In the genomic region with DNA sequence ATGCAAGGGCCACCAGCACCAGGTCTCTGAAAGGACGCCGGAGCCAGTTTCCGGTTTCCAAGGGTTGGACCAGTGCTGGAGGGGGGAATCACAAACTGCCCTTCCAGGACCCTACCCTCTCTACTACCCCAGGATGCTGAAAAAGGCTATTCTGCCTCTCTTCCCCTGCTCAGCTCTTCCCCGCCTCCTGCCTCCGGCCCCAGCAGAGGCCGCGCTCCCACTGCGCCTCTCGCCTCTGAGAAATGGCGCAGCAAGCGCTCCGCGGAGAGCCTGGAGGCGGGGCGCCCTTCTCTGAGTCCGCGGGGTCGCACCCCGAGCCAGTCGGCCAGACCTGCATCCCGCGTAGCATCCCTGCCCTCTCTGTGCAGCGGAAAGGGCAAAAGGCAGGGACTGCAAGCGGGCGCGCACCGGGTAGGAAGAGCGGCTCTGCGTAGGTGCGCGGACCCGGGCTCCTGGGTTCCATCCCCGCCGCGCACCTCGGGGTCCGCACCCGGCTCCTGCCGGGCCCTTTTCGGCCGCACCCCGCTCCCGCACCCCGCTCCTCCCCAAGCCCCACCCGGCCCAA, we compare ENCODE assay signal across 8 cellular contexts. TPM values are rescaled to one million over a fixed set of nuclear protein-coding genes. Genes with fewer than 3 reads are reported as not detected.
A peak's percentile ranks its signal among the peaks of the same experiment; 100 is the strongest.
DNase-seq lines count a peak whose midpoint lies in the region; ATAC-seq and TF ChIP-seq lines count a peak whose summit lies in the region.

No MANE protein-coding gene starts in this region.

- no peaks in the 10 kb centered on the region for H3K9me3 Mint-ChIP-seq in CD4-positive, alpha-beta T cell

- H3K36me3 ChIP-seq in A673 (ENCODE audit: insufficient read depth, low read length, poor library complexity, severe bottlenecking) (no peaks in the 10 kb centered on the region), HCT116 (ENCODE audit: control insufficient read depth in 1 of 2, insufficient read depth in 2 of 2, low read length in 2 of 2) (no peaks in the 10 kb centered on the region), mucosa of descending colon (ENCODE audit: low read depth) (no peaks in the 10 kb centered on the region)

- BruUV-seq in A673 (replicated peaks; lab: Mats Ljungman, UMichigan): no TSS peak
- BruUV-seq in HCT116 (replicated peaks; lab: Mats Ljungman, UMichigan): no TSS peak

- ATAC-seq in HCT116: peak; percentile 42
- ATAC-seq in mucosa of descending colon: peak; percentile 11
- ATAC-seq in GM21825 (IDR thresholded peaks at IDR 0.05; ENCODE audit: unreplicated experiment): no peak
- no peak for ATAC-seq in CD4-positive, alpha-beta T cell (ENCODE audit: poor library complexity)
- ATAC-seq in GM18909 (IDR thresholded peaks at IDR 0.05; ENCODE audit: poor library complexity, unreplicated experiment): no peak

- H3K4me3 Mint-ChIP-seq in CD4-positive, alpha-beta T cell: no peak overlapping the region

- RAD21 ChIA-PET in HCT116 (lab: Charles Lee; ENCODE audit: low non-redundant PET in 1 of 2, low total read pairs in 2 of 2, uncharacterized antibody in 2 of 2, unreplicated experiment in 2 of 2): interaction anchor here in 1 of 2 experiments (1.2 kb wide), 1 partner anchor 209 kb away, joined by 3 read pairs; no protein-coding TSS in a partner anchor

- H3K79me2 ChIP-seq in HCT116 (ENCODE audit: insufficient read depth, low read length): no peaks in the 10 kb centered on the region

- H3K27me3 Mint-ChIP-seq in CD4-positive, alpha-beta T cell: peaks cover 59% of the 10 kb centered on the region

- H3K9me2 ChIP-seq in HCT116 (ENCODE audit: insufficient read depth): no peaks in the 10 kb centered on the region

- H3K27ac ChIP-seq in A673 (ENCODE audit: low read depth, low read length, poor library complexity, severe bottlenecking) (no peak overlapping the region), HCT116 (ENCODE audit: low read depth, low read length) (no peak overlapping the region)
- H3K27ac ChIP-seq in CD4-positive, alpha-beta T cell (ENCODE audit: low read depth, low read length): no peak overlapping the region

- H3K4me1 Mint-ChIP-seq in CD4-positive, alpha-beta T cell (ENCODE audit: low read depth): peaks cover 4% of the 10 kb centered on the region

- CTCF ChIA-PET in A673 (lab: Charles Lee) (interaction anchor here (0.6 kb wide), 1 partner anchor 26 kb away, joined by 3 read pairs; no protein-coding TSS in a partner anchor), HCT116 (lab: Charles Lee) (interaction anchor here (1.4 kb wide), 1 partner anchor 209 kb away, joined by 8 read pairs; no protein-coding TSS in a partner anchor)
- CTCF ChIA-PET in CD4-positive, alpha-beta T cell (lab: Charles Lee): no interaction called here

- H3K4me1 ChIP-seq in A673 (ENCODE audit: insufficient read depth, low read length, poor library complexity, severe bottlenecking) (peaks cover 10% of the 10 kb centered on the region), HCT116 (ENCODE audit: control insufficient read depth in 1 of 2, insufficient read depth in 2 of 2, low read length in 2 of 2) (peaks cover 12 to 19% of the 10 kb centered on the region in 2 experiments; a peak in 2 of 4 replicates), mucosa of descending colon (ENCODE audit: low read depth) (peaks cover 7% of the 10 kb centered on the region)

- no peak for TF ChIP-seq POLR2A in HCT116 (IDR thresholded peaks at IDR 0.05; ENCODE audit: borderline replicate concordance, extremely low read depth, insufficient read depth, insufficient read length)

- H3K27me3 ChIP-seq in A673 (replicated peaks; ENCODE audit: insufficient read depth, low read depth, low read length, poor library complexity): peaks cover 3% of the 10 kb centered on the region
- H3K27me3 ChIP-seq in HCT116 (ENCODE audit: insufficient read depth, low read length): no peaks in the 10 kb centered on the region
- H3K27me3 ChIP-seq in CD4-positive, alpha-beta T cell (ENCODE audit: control insufficient read depth, insufficient read depth, low read length): peaks cover 26% of the 10 kb centered on the region

- 0 out of 2 replicates have a peak, but pooled peaks have one; percentile 18 for TF ChIP-seq CTCF in A673 (conservative IDR thresholded peaks at IDR 0.05; ENCODE audit: low read depth, low read length)
- no peak for TF ChIP-seq CTCF in HCT116 (IDR thresholded peaks at IDR 0.05 in 2 of 3, conservative IDR thresholded peaks at IDR 0.05 in 1 of 3; ENCODE audit: borderline replicate concordance in 1 of 3, insufficient read depth in 1 of 3, low read depth in 2 of 3, low read length in 2 of 3)
- TF ChIP-seq CTCF in choroid plexus epithelial cell (conservative IDR thresholded peaks at IDR 0.05; ENCODE audit: low read depth, low read length): no peak
- TF ChIP-seq CTCF in mucosa of descending colon (IDR thresholded peaks at IDR 0.05): no peak
- no peak for TF ChIP-seq CTCF in CD4-positive, alpha-beta T cell (IDR thresholded peaks at IDR 0.05)

- no peak overlapping the region for H2AFZ ChIP-seq in HCT116 (ENCODE audit: low read depth, low read length, poor library complexity, severe bottlenecking)

- peak; percentile 44 for DNase-seq in A673 (ENCODE audit: low spot score)
- DNase-seq in HCT116 (ENCODE audit: low read depth, low spot score): no peak
- no peak for DNase-seq in choroid plexus epithelial cell (ENCODE audit: low read depth)
- DNase-seq in mucosa of descending colon: peak in 1 of 3 donors; percentile 28
- no peak for DNase-seq in CD4-positive, alpha-beta T cell
- no peak for DNase-seq in activated CD4-positive, alpha-beta T cell treated with anti-CD3 and anti-CD28 coated beads for 1 hour

- POLR2A ChIA-PET in A673 (lab: Charles Lee; ENCODE audit: low non-redundant PET) (no interaction called here), HCT116 (lab: Charles Lee) (no interaction called here)
- POLR2A ChIA-PET in CD4-positive, alpha-beta T cell (lab: Charles Lee): no interaction called here

- intact Hi-C loops in A673 (cut with micrococcal nuclease; ENCODE audit: unreplicated experiment): no loop called here
- intact Hi-C loops in HCT116 (cut with micrococcal nuclease): no loop called here
- intact Hi-C loops in mucosa of descending colon (cut with DNase I, micrococcal nuclease): no loop called here
- intact Hi-C loops in CD4-positive, alpha-beta T cell (cut with DNase I, micrococcal nuclease): no loop called here

- no peaks in the 10 kb centered on the region for H4K20me1 ChIP-seq in HCT116 (ENCODE audit: insufficient read depth)

- H3K9ac ChIP-seq in HCT116 (ENCODE audit: low read length): no peak overlapping the region

- no peak for TF ChIP-seq RAD21 in HCT116 (IDR thresholded peaks at IDR 0.05; ENCODE audit: low read depth)

- peak overlapping the region; percentile 56 for H3K4me3 ChIP-seq in A673 (ENCODE audit: low read depth, low read length, poor library complexity, severe bottlenecking)
- H3K4me3 ChIP-seq in HCT116 (replicated peaks in 1 of 2; ENCODE audit: low read depth in 1 of 2, low read length in 2 of 2): peak overlapping the region; percentile 39 to 64
- peak overlapping the region; percentile 13 for H3K4me3 ChIP-seq in choroid plexus epithelial cell (ENCODE audit: low read depth, low read length)
- no peak overlapping the region for H3K4me3 ChIP-seq in mucosa of descending colon

- H3K36me3 Mint-ChIP-seq in CD4-positive, alpha-beta T cell (ENCODE audit: low read depth): no peaks in the 10 kb centered on the region

- no peaks in the 10 kb centered on the region for H3K9me3 ChIP-seq in A673 (ENCODE audit: low read depth, low read length, poor library complexity, severe bottlenecking)
- no peaks in the 10 kb centered on the region for H3K9me3 ChIP-seq in HCT116 (ENCODE audit: control insufficient read depth in 1 of 2, insufficient read depth in 1 of 2, low read depth in 1 of 2, low read length in 2 of 2)
- no peaks in the 10 kb centered on the region for H3K9me3 ChIP-seq in mucosa of descending colon
- H3K9me3 ChIP-seq in CD4-positive, alpha-beta T cell (ENCODE audit: control insufficient read depth, low read length): no peaks in the 10 kb centered on the region

- H3K4me2 ChIP-seq in HCT116 (ENCODE audit: low read length): peak overlapping the region; percentile 68

- no peak overlapping the region for H3K27ac Mint-ChIP-seq in CD4-positive, alpha-beta T cell

TF ChIP-seq in HCT116, 20 proteins besides CTCF, POLR2A, EP300 and RAD21:
- TF ChIP-seq ZNF274 (IDR thresholded peaks at IDR 0.05; ENCODE audit: low read depth, low read length) (no peak), TCF7L2 (IDR thresholded peaks at IDR 0.05; ENCODE audit: borderline replicate concordance, extremely low read depth, insufficient read depth, insufficient read length) (no peak), YY1 (IDR thresholded peaks at IDR 0.05; ENCODE audit: extremely low read depth, insufficient replicate concordance, low read depth, low read length) (no peak), EGR1 (IDR thresholded peaks at IDR 0.05; ENCODE audit: low read depth) (no peak), JUND (IDR thresholded peaks at IDR 0.05) (no peak)
- TF ChIP-seq, protein P1, sequence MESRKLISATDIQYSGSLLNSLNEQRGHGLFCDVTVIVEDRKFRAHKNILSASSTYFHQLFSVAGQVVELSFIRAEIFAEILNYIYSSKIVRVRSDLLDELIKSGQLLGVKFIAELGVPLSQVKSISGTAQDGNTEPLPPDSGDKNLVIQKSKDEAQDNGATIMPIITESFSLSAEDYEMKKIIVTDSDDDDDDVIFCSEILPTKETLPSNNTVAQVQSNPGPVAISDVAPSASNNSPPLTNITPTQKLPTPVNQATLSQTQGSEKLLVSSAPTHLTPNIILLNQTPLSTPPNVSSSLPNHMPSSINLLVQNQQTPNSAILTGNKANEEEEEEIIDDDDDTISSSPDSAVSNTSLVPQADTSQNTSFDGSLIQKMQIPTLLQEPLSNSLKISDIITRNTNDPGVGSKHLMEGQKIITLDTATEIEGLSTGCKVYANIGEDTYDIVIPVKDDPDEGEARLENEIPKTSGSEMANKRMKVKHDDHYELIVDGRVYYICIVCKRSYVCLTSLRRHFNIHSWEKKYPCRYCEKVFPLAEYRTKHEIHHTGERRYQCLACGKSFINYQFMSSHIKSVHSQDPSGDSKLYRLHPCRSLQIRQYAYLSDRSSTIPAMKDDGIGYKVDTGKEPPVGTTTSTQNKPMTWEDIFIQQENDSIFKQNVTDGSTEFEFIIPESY (IDR thresholded peaks at IDR 0.05; ENCODE audit: extremely low read depth, insufficient replicate concordance, low read length): no peak

RNA-seq across cellular contexts. Expression of a gene that starts 0.5 kb away (rescaled TPM):
- total RNA-seq in A673 (2021): 68.0 and 70.1 TPM in 2 replicates
- 5.9 TPM for total RNA-seq in HCT116 (2021; ENCODE audit: unreplicated experiment)
- polyA plus RNA-seq in HCT116 (2012): 2.5 and 3.1 TPM in 2 replicates
- 10 to 100 TPM in 1 of 3 donors, 1 to 10 TPM in 1, under 1 TPM in 1; 0.84 to 13.5 (median 1.6) TPM for total RNA-seq in mucosa of descending colon
- total RNA-seq in CD4-positive, alpha-beta T cell: not detected

Comparison
In these comparisons a context has a peak if more than half of its experiments do, and no peak if none do; other contexts are left out.
1. ATAC-seq: peak in HCT116 (single experiment) and mucosa of descending colon (single experiment); none in GM21825 (single experiment), CD4-positive, alpha-beta T cell (single experiment) and GM18909 (single experiment).